In genomic region chr16:65660390-65660789, GRCh38 we compare ENCODE assay signal across 1 cellular context.
TF ChIP-seq lines count a peak whose summit lies in the region.

No MANE protein-coding gene starts in this region.

TF ChIP-seq in IMR-90, 13 proteins besides CTCF, POLR2A, EP300 and RAD21:
- no peak for TF ChIP-seq CHD1 (IDR thresholded peaks at IDR 0.05; ENCODE audit: low read depth, low read length)
- TF ChIP-seq FOS (IDR thresholded peaks at IDR 0.05; ENCODE audit: low read depth, low read length), result no peak
- TF ChIP-seq MAZ (IDR thresholded peaks at IDR 0.05; ENCODE audit: borderline replicate concordance, low read depth, low read length), result no peak
- TF ChIP-seq CEBPB (IDR thresholded peaks at IDR 0.05; ENCODE audit: low read depth, low read length), result no peak
- no peak for TF ChIP-seq MAFK (IDR thresholded peaks at IDR 0.05; ENCODE audit: low read depth, low read length)
- TF ChIP-seq RFX5 (IDR thresholded peaks at IDR 0.05; ENCODE audit: low read depth, low read length), result no peak
- no peak for TF ChIP-seq SMC3 (IDR thresholded peaks at IDR 0.05; ENCODE audit: low read depth, low read length)
- no peak for TF ChIP-seq MXI1 (IDR thresholded peaks at IDR 0.05; ENCODE audit: borderline replicate concordance, low read depth, low read length)
- TF ChIP-seq NFE2L2 (IDR thresholded peaks at IDR 0.05; ENCODE audit: low read depth, low read length), result no peak
- TF ChIP-seq, protein P1, sequence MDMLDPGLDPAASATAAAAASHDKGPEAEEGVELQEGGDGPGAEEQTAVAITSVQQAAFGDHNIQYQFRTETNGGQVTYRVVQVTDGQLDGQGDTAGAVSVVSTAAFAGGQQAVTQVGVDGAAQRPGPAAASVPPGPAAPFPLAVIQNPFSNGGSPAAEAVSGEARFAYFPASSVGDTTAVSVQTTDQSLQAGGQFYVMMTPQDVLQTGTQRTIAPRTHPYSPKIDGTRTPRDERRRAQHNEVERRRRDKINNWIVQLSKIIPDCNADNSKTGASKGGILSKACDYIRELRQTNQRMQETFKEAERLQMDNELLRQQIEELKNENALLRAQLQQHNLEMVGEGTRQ (IDR thresholded peaks at IDR 0.05; ENCODE audit: low read depth, low read length), result no peak
- no peak for TF ChIP-seq BHLHE40 (IDR thresholded peaks at IDR 0.05; ENCODE audit: low read depth, low read length)
- TF ChIP-seq, protein P2, sequence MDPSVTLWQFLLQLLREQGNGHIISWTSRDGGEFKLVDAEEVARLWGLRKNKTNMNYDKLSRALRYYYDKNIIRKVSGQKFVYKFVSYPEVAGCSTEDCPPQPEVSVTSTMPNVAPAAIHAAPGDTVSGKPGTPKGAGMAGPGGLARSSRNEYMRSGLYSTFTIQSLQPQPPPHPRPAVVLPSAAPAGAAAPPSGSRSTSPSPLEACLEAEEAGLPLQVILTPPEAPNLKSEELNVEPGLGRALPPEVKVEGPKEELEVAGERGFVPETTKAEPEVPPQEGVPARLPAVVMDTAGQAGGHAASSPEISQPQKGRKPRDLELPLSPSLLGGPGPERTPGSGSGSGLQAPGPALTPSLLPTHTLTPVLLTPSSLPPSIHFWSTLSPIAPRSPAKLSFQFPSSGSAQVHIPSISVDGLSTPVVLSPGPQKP (IDR thresholded peaks at IDR 0.05; ENCODE audit: borderline replicate concordance, low read depth, low read length), result no peak
- no peak for TF ChIP-seq RCOR1 (IDR thresholded peaks at IDR 0.05; ENCODE audit: insufficient replicate concordance, low read length)
